In the genomic region with DNA sequence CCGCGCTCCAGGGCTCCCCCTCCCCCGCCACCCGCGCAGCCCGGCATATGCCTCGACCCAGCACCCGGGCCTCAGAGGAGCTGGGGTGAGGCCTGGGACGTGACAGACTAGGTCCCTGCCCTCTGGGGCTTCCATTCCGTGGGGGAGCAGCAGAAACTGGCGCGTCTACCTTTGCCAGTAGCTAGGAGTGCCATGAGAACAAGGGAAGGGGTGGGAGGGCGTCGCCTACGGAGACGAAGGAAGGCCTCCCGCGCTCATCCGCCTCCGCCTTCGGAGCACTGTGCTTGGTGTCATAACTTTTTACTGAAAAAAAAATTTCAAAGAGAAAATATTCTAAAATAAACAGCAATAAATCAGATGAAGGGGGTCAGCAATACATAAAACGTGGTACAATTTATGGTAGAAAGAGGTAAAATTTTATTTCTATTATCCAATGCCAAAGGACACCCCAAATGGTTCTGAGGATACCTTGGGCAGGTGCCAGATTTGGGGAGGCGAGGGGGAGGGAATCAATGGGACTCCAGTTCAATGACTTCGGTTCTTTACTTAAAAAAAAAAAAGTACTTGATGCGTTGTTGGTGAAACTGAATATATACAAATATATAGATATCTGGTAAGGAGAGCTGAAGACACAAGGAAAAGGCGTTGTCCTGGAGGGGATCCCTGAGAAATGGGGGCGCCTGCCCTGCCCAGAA, we compare ENCODE assay signal across 10 cellular contexts. TPM values are rescaled to one million over a fixed set of nuclear protein-coding genes. Genes with fewer than 3 reads are reported as not detected.
DNase-seq lines count a peak whose midpoint lies in the region; ATAC-seq and TF ChIP-seq lines count a peak whose summit lies in the region.
"Had no signal": no experiment of that assay in that cellular context is flagged by ENCODE, and none has a peak within 500 bp of the region (broad histone marks: within the 10 kb centered on the region; RNA-seq: fewer than 3 reads in every experiment).

No MANE protein-coding gene starts in this region.

- intact Hi-C loops in Calu3 (cut with micrococcal nuclease; ENCODE audit: unreplicated experiment) (loop anchor here (5.0 kb wide), 2 partner anchors 36 to 121 kb away; partner anchors contain the start of gene WAPL), Panc1 (cut with micrococcal nuclease; ENCODE audit: unreplicated experiment) (no loop called here), dorsolateral prefrontal cortex (cut with DNase I) (loop anchor here in 1 of 2 donors (2.0 to 10.0 kb wide), 3 partner anchors 83 to 286 kb away; no protein-coding TSS in a partner anchor)

- H3K4me3 ChIP-seq in Panc1 (ENCODE audit: low read depth in 2 of 2, low read length in 2 of 2) (peak overlapping the region; percentile 77 to 80), dorsolateral prefrontal cortex (peak overlapping the region; percentile 56 to 94 (median 76)), muscle layer of duodenum (ENCODE audit: low read depth in 1 of 2, low read length in 2 of 2) (peak overlapping the region; percentile 69 to 82)

- ATAC-seq in Panc1 = peak; percentile 0; the same call in 1 of the 2 replicates
- no peak for ATAC-seq in HG03354 (IDR thresholded peaks at IDR 0.05; ENCODE audit: poor library complexity, severe bottlenecking, unreplicated experiment)
- ATAC-seq in GM18868 (IDR thresholded peaks at IDR 0.05; ENCODE audit: unreplicated experiment) = no peak
- ATAC-seq in HG03039 (IDR thresholded peaks at IDR 0.05; ENCODE audit: unreplicated experiment) = no peak

- CTCF ChIA-PET in Calu3 (lab: Charles Lee) = interaction anchor here (0.6 to 2.8 kb wide), 3 partner anchors 38 to 231 kb away, joined by 7 to 15 read pairs (median 7); no protein-coding TSS in a partner anchor
- CTCF ChIA-PET in Panc1 (lab: Charles Lee) = interaction anchor here (0.7 to 1.4 kb wide), 3 partner anchors 184 to 283 kb away, joined by 3 to 6 read pairs (median 3); no protein-coding TSS in a partner anchor

- no peaks in the 10 kb centered on the region for H3K9me3 Mint-ChIP-seq in Calu3 (ENCODE audit: low read depth, unreplicated experiment)

- H3K36me3 ChIP-seq in Panc1 (ENCODE audit: control insufficient read depth, insufficient read depth, low read length) = no peaks in the 10 kb centered on the region
- no peaks in the 10 kb centered on the region for H3K36me3 ChIP-seq in muscle layer of duodenum (ENCODE audit: control insufficient read depth in 1 of 2, insufficient read depth in 2 of 2, low read length in 2 of 2)

- no peaks in the 10 kb centered on the region for H3K9me3 ChIP-seq in Panc1 (ENCODE audit: control insufficient read depth, insufficient read depth, low read depth, low read length)
- H3K9me3 ChIP-seq in muscle layer of duodenum (ENCODE audit: control insufficient read depth in 1 of 2, low read length in 2 of 2) = no peaks in the 10 kb centered on the region

- TF ChIP-seq CTCF in Calu3 (IDR thresholded peaks at IDR 0.05; ENCODE audit: unreplicated experiment) (no peak), Panc1 (IDR thresholded peaks at IDR 0.05) (no peak), dorsolateral prefrontal cortex (IDR thresholded peaks at IDR 0.05 in 54 of 56, conservative IDR thresholded peaks at IDR 0.05 in 2 of 56; ENCODE audit: low read depth in 1 of 56, partially characterized antibody in 56 of 56) (no peak)

- no TSS peak for BruUV-seq in Calu3 (replicated peaks; lab: Mats Ljungman, UMichigan)
- BruUV-seq in Panc1 (replicated peaks; lab: Mats Ljungman, UMichigan) = no TSS peak

- peak overlapping the region; percentile 71 for H3K4me3 Mint-ChIP-seq in Calu3 (ENCODE audit: low read depth, unreplicated experiment)

- POLR2A ChIA-PET in Panc1 (lab: Charles Lee) = no interaction called here

- H3K36me3 Mint-ChIP-seq in Calu3 (ENCODE audit: insufficient read depth, unreplicated experiment) = peaks cover 30% of the 10 kb centered on the region

- H3K27me3 ChIP-seq in Panc1 (ENCODE audit: control insufficient read depth, insufficient read depth, low read length) = no peaks in the 10 kb centered on the region
- no peaks in the 10 kb centered on the region for H3K27me3 ChIP-seq in dorsolateral prefrontal cortex
- H3K27me3 ChIP-seq in muscle layer of duodenum (ENCODE audit: low read depth, low read length) = no peaks in the 10 kb centered on the region

- H3K27ac ChIP-seq in Panc1 (ENCODE audit: low read length) (no peak overlapping the region), dorsolateral prefrontal cortex (peak overlapping the region in 57 of 59 donors; percentile 4 to 98 (median 89)), muscle layer of duodenum (ENCODE audit: low read length) (no peak overlapping the region)
- H3K27ac ChIP-seq: KMS-11 had no signal

- peaks cover 26% of the 10 kb centered on the region for H3K4me1 Mint-ChIP-seq in Calu3 (ENCODE audit: low read depth, unreplicated experiment)

- DNase-seq in Calu3 (no peak), Panc1 (ENCODE audit: low read depth, low spot score) (no peak), dorsolateral prefrontal cortex (peak in 3 of 10 donors; percentile 46 to 52 (median 48)), NOMO-1 (lab: John Stamatoyannopoulos, UW; ENCODE audit: unreplicated experiment in 2 of 2) (no peak)

- peaks cover 25% of the 10 kb centered on the region for H3K4me1 ChIP-seq in Panc1 (ENCODE audit: control insufficient read depth, insufficient read depth, low read length)
- H3K4me1 ChIP-seq in muscle layer of duodenum (ENCODE audit: control insufficient read depth in 1 of 2, insufficient read depth in 2 of 2, low read length in 2 of 2) = peaks cover 5 to 28% of the 10 kb centered on the region in 2 donors

- in situ Hi-C loops in Panc1 (cut with HindIII; ENCODE audit: low pct_unique_long_range_greater_than_20kb, low sequenced_read_pairs) = no loop called here

- peak overlapping the region; percentile 44 for H3K27ac Mint-ChIP-seq in Calu3 (ENCODE audit: unreplicated experiment)

- no peaks in the 10 kb centered on the region for H3K27me3 Mint-ChIP-seq in Calu3 (ENCODE audit: unreplicated experiment)

RNA-seq across cellular contexts. Expression of gene GRID1, which starts 35.1 kb away (rescaled TPM):
- 0.10 TPM in 1 of 2 replicates, not detected in the other for total RNA-seq in Calu3 (2022)
- total RNA-seq in Panc1 (2021; ENCODE audit: unreplicated experiment) = 2.3 TPM
- polyA plus RNA-seq in Panc1 (2012; ENCODE audit: insufficient read length) = 3.8 TPM
- 10 to 100 TPM; 34.8 to 69.0 (median 50.5) TPM for total RNA-seq in dorsolateral prefrontal cortex
- total RNA-seq: myocyte had no signal

Comparison
In these comparisons a context has a peak if more than half of its experiments do, and no peak if none do; other contexts are left out.
1. H3K27ac ChIP-seq: peak in dorsolateral prefrontal cortex (57 of 59); none in Panc1 (single experiment) and muscle layer of duodenum (single experiment).
2. RNA of gene GRID1, which starts 35.1 kb away (total RNA-seq): 34.8 to 69.0 TPM in dorsolateral prefrontal cortex; 2.3 TPM in Panc1 (single experiment) and 0.10 TPM in Calu3; every median in the first group is over 10 times any median in the second.
3. Peak in every context shown above with its lines, with median percentiles within 50 percentile points of each other: H3K4me3 ChIP-seq.